15 cellular contexts compared by ENCODE assay signal in genomic region chr16:66619036-66619435, GRCh38. TPM values are rescaled to one million over a fixed set of nuclear protein-coding genes. Genes with fewer than 3 reads are reported as not detected.
DNase-seq lines count a peak whose midpoint lies in the region; ATAC-seq and TF ChIP-seq lines count a peak whose summit lies in the region.
"Had no signal": no experiment of that assay in that cellular context is flagged by ENCODE, and none has a peak within 500 bp of the region (broad histone marks: within the 10 kb centered on the region; RNA-seq: fewer than 3 reads in every experiment).

No MANE protein-coding gene starts in this region.

- H3K27ac ChIP-seq in prostate gland, result peak overlapping the region; percentile 30 to 47
- H3K27ac ChIP-seq: spleen had no signal

- H3K4me1 Mint-ChIP-seq in endothelial cell (ENCODE audit: unreplicated experiment), result peaks cover 15% of the 10 kb centered on the region
- H3K4me1 Mint-ChIP-seq: CD4-positive, CD25-positive, alpha-beta regulatory T cell; naive B cell had no signal

- peaks cover 4% of the 10 kb centered on the region for H3K27me3 Mint-ChIP-seq in endothelial cell (ENCODE audit: unreplicated experiment)
- H3K27me3 Mint-ChIP-seq: CD4-positive, CD25-positive, alpha-beta regulatory T cell had no signal

- H3K4me1 ChIP-seq in prostate gland (replicated peaks), result peaks cover 6% of the 10 kb centered on the region

- H3K36me3 Mint-ChIP-seq in endothelial cell (ENCODE audit: low read depth, unreplicated experiment), result no peaks in the 10 kb centered on the region
- H3K36me3 Mint-ChIP-seq: naive B cell had no signal

- WGBS in prostate gland, result 42% methylated on average over 2 of the region's 2 CpGs

- no peaks in the 10 kb centered on the region for H3K27me3 ChIP-seq in prostate gland (replicated peaks; ENCODE audit: insufficient read depth)
- H3K27me3 ChIP-seq: spleen had no signal

- intact Hi-C loops in prostate gland (cut with DNase I), result no loop called here

- H3K9me3 ChIP-seq in prostate gland, result no peaks in the 10 kb centered on the region
- H3K9me3 ChIP-seq: spleen had no signal

- no peaks in the 10 kb centered on the region for H3K36me3 ChIP-seq in prostate gland

- H3K27ac Mint-ChIP-seq in endothelial cell (ENCODE audit: unreplicated experiment), result peak overlapping the region; percentile 24

- no peaks in the 10 kb centered on the region for H3K9me3 Mint-ChIP-seq in endothelial cell (ENCODE audit: unreplicated experiment)
- H3K9me3 Mint-ChIP-seq: CD4-positive, CD25-positive, alpha-beta regulatory T cell; naive B cell had no signal

- no peak overlapping the region for H3K4me3 Mint-ChIP-seq in endothelial cell (ENCODE audit: unreplicated experiment)
- H3K4me3 Mint-ChIP-seq: CD4-positive, CD25-positive, alpha-beta regulatory T cell; naive B cell had no signal

- TF ChIP-seq CTCF in endothelial cell (IDR thresholded peaks at IDR 0.05; ENCODE audit: unreplicated experiment), result no peak
- no peak for TF ChIP-seq CTCF in prostate gland (IDR thresholded peaks at IDR 0.05)

- H3K4me3 ChIP-seq in prostate gland, result no peak overlapping the region
- H3K4me3 ChIP-seq: spleen had no signal

- TF ChIP-seq POLR2A in prostate gland (IDR thresholded peaks at IDR 0.05) (no peak), GM18505 (IDR thresholded peaks at IDR 0.05; ENCODE audit: borderline replicate concordance, extremely low read depth, insufficient read depth, insufficient read length) (no peak)

- ATAC-seq in GM19455 (IDR thresholded peaks at IDR 0.05; ENCODE audit: unreplicated experiment) (no peak), GM18505 (IDR thresholded peaks at IDR 0.05; ENCODE audit: unreplicated experiment) (no peak)

- peak; percentile 53 for DNase-seq in AG20443 (ENCODE audit: low spot score)
- DNase-seq in RPMI7951 (ENCODE audit: low read depth), result peak; percentile 80
- DNase-seq in endothelial cell (ENCODE audit: low spot score), result no peak
- DNase-seq in prostate gland (ENCODE audit: low spot score), result no peak
- no peak for DNase-seq in DMS53 (lab: John Stamatoyannopoulos, UW)
- no peak for DNase-seq in NCI-H774 (lab: John Stamatoyannopoulos, UW)
- DNase-seq: CD4-positive, CD25-positive, alpha-beta regulatory T cell; naive B cell; NCI-H1105 treated with DMSO at 0.1 percent for 48 hours; NCI-H510A; SHP77 had no signal

RNA-seq across cellular contexts. Expression of gene CMTM3, which starts 14.5 kb away (rescaled TPM):
- total RNA-seq in RPMI7951 (2014; rRNA removed; shearing (Covaris generic)), result 47.9 and 49.2 TPM in 2 replicates
- 268 TPM for total RNA-seq in endothelial cell (ENCODE audit: unreplicated experiment)
- total RNA-seq in prostate gland, result 100 to 1,000 TPM in 1 of 2 donors, 10 to 100 TPM in 1; 10.7 to 133 TPM

RNA-seq across cellular contexts. Expression of gene CMTM2, which starts 39.8 kb away (rescaled TPM):
- 0.98 TPM in 1 of 2 replicates, not detected in the other for total RNA-seq in RPMI7951 (2014; rRNA removed; shearing (Covaris generic))
- total RNA-seq in endothelial cell (ENCODE audit: unreplicated experiment) (2.1 TPM), prostate gland (10 to 100 TPM in 1 of 2 donors, not detected in 1; 62.9 TPM)
- total RNA-seq: HT1080 had no signal

RNA-seq across cellular contexts. Expression of gene CMTM1, which starts 52.8 kb away (rescaled TPM):
- 6.0 and 6.4 TPM in 2 replicates for total RNA-seq in RPMI7951 (2014; rRNA removed; shearing (Covaris generic))
- total RNA-seq in endothelial cell (ENCODE audit: unreplicated experiment) (8.3 TPM), prostate gland (1 to 10 TPM; 1.5 to 2.6 TPM)

Comparison
In these comparisons a context has a peak if more than half of its experiments do, and no peak if none do; other contexts are left out.
1. DNase-seq: peak in AG20443 (single experiment) and RPMI7951 (single experiment); none in endothelial cell (single experiment), prostate gland (single experiment), DMS53 (single experiment) and NCI-H774 (single experiment).